In genomic region chr14:76761849-76762616, GRCh38 we compare ENCODE assay signal across 8 cellular contexts. TPM values are rescaled to one million over a fixed set of nuclear protein-coding genes. Genes with fewer than 3 reads are reported as not detected.
DNase-seq lines count a peak whose midpoint lies in the region; ATAC-seq and TF ChIP-seq lines count a peak whose summit lies in the region.

No MANE protein-coding gene starts in this region.

- no peaks in the 10 kb centered on the region; the same call in 1 of the 2 replicates for H3K9me3 ChIP-seq in AG04450 (ENCODE audit: control insufficient read depth, insufficient read depth, low read length)
- H3K9me3 ChIP-seq in Peyer's patch, result no peaks in the 10 kb centered on the region
- no peaks in the 10 kb centered on the region for H3K9me3 ChIP-seq in MM.1S (replicated peaks; ENCODE audit: insufficient read depth, low read length)

- H3K4me2 ChIP-seq in MM.1S (ENCODE audit: low read depth, low read length), result no peak overlapping the region

- POLR2A ChIA-PET in AG04450 (lab: Yijun Ruan, JAX), result interaction anchor here (1.4 kb wide), 1 partner anchor 51 kb away, joined by 3 read pairs; the partner anchor contains the start of gene ANGEL1

- H3K4me3 ChIP-seq in AG04450 (ENCODE audit: low read depth, low read length) (peak overlapping the region; percentile 73), Peyer's patch (peak overlapping the region; percentile 72 to 90 (median 84)), MM.1S (ENCODE audit: low read length) (no peak overlapping the region)

- H3K4me1 Mint-ChIP-seq in nephron progenitor cell, result peaks cover 35% of the 10 kb centered on the region

- no peak overlapping the region for H3K27ac Mint-ChIP-seq in nephron progenitor cell

- H4K20me1 ChIP-seq in MM.1S (ENCODE audit: insufficient read depth, low read length), result no peaks in the 10 kb centered on the region

- DNase-seq in AG04450 (ENCODE audit: low read depth, low spot score) (no peak), Peyer's patch (peak in 1 of 3 donors; percentile 14), nephron progenitor cell (peak; percentile 55), GM10266 (ENCODE audit: extremely low spot score) (no peak), MM.1S (no peak)

- no peaks in the 10 kb centered on the region for H3K9me2 ChIP-seq in MM.1S (replicated peaks; ENCODE audit: insufficient read depth, low read length)

- peak overlapping the region; percentile 91 for H3K4me3 Mint-ChIP-seq in nephron progenitor cell

- no peaks in the 10 kb centered on the region for H3K9me3 Mint-ChIP-seq in nephron progenitor cell

- H3K27ac ChIP-seq in AG04450 (ENCODE audit: low read depth, low read length) (no peak overlapping the region), Peyer's patch (peak overlapping the region; percentile 51 to 84 (median 80)), MM.1S (ENCODE audit: low read length) (no peak overlapping the region)

- no peaks in the 10 kb centered on the region for H3K79me2 ChIP-seq in MM.1S (ENCODE audit: low read length)

- H3K36me3 Mint-ChIP-seq in nephron progenitor cell (ENCODE audit: low read depth), result peaks cover 5% of the 10 kb centered on the region

- H3K9ac ChIP-seq in MM.1S (ENCODE audit: low read length), result no peak overlapping the region

- H3K4me1 ChIP-seq in Peyer's patch (peaks cover 0 to 30% (median 5%) of the 10 kb centered on the region in 4 donors), MM.1S (ENCODE audit: low read length) (no peaks in the 10 kb centered on the region)

- H3F3A ChIP-seq in MM.1S (ENCODE audit: insufficient read depth, low read length), result no peaks in the 10 kb centered on the region

- H3K27me3 Mint-ChIP-seq in nephron progenitor cell (ENCODE audit: low read depth, poor library complexity), result peaks cover 23% of the 10 kb centered on the region

- TF ChIP-seq CTCF in AG04450 (IDR thresholded peaks at IDR 0.05; ENCODE audit: low read depth, low read length) (no peak), Peyer's patch (IDR thresholded peaks at IDR 0.05) (no peak), nephron progenitor cell (IDR thresholded peaks at IDR 0.05) (no peak), GM10266 (IDR thresholded peaks at IDR 0.05; ENCODE audit: control insufficient read depth, insufficient read depth, low read depth, missing control alignments) (no peak), MM.1S (IDR thresholded peaks at IDR 0.05; ENCODE audit: low read length) (no peak)

- TF ChIP-seq POLR2A in Peyer's patch (IDR thresholded peaks at IDR 0.05), result no peak

- no peak overlapping the region for H2AFZ ChIP-seq in MM.1S (ENCODE audit: low read length)

- H3K27me3 ChIP-seq in AG04450 (ENCODE audit: control insufficient read depth, insufficient read depth, low read length) (no peaks in the 10 kb centered on the region), Peyer's patch (no peaks in the 10 kb centered on the region), MM.1S (replicated peaks; ENCODE audit: insufficient read depth, low read length) (0 out of 2 replicates have a peak, but pooled peaks cover 4% of the 10 kb centered on the region)

- CTCF ChIA-PET in AG04450 (lab: Charles Lee), result no interaction called here

- no peaks in the 10 kb centered on the region for H3K36me3 ChIP-seq in Peyer's patch
- H3K36me3 ChIP-seq in MM.1S (replicated peaks; ENCODE audit: insufficient read depth, low read length), result no peaks in the 10 kb centered on the region

- ATAC-seq in GM19455 (IDR thresholded peaks at IDR 0.05; ENCODE audit: unreplicated experiment) (peak; percentile 40), esophagus mucosa (peak; percentile 44), HG03378 (IDR thresholded peaks at IDR 0.05; ENCODE audit: unreplicated experiment) (no peak)

RNA-seq across cellular contexts. Expression of gene VASH1, which starts 0.8 kb away (rescaled TPM):
- polyA plus RNA-seq in AG04450 (2011; rRNA removed), result 5.0 and 6.0 TPM in 2 replicates
- polyA minus RNA-seq in AG04450 (2011; rRNA and poly(A)+ RNA removed), result 7.2 and 8.5 TPM in 2 replicates
- total RNA-seq in Peyer's patch (10 to 100 TPM in 1 of 4 donors, 1 to 10 TPM in 3; 1.6 to 33.0 (median 3.2) TPM), esophagus mucosa (1.4 TPM)

RNA-seq across cellular contexts. Expression of gene ANGEL1, which starts 50.6 kb away (rescaled TPM):
- 12.8 and 13.1 TPM in 2 replicates for polyA plus RNA-seq in AG04450 (2011; rRNA removed)
- 13.4 and 14.8 TPM in 2 replicates for polyA minus RNA-seq in AG04450 (2011; rRNA and poly(A)+ RNA removed)
- total RNA-seq in Peyer's patch (10 to 100 TPM in 3 of 4 donors, 1 to 10 TPM in 1; 9.8 to 15.7 (median 13.0) TPM), esophagus mucosa (9.3 TPM)

Comparison
In these comparisons a context has a peak if more than half of its experiments do, and no peak if none do; other contexts are left out.
1. H3K27ac ChIP-seq: peak in Peyer's patch (4 of 4); none in AG04450 (single experiment) and MM.1S (single experiment).